In genomic region chrX:30995060-30995700, GRCh38 we compare ENCODE assay signal across 24 cellular contexts.
"Had no signal": no experiment of that assay in that cellular context is flagged by ENCODE, and none has a peak within 500 bp of the region (broad histone marks: within the 10 kb centered on the region; RNA-seq: fewer than 3 reads in every experiment).

No MANE protein-coding gene starts in this region.

- H3K4me1 Mint-ChIP-seq: IgD-negative memory B cell had no signal

- H3K9me3 ChIP-seq: SK-N-SH had no signal

- H3K36me3 Mint-ChIP-seq: IgD-negative memory B cell had no signal

- H3K27ac Mint-ChIP-seq: IgD-negative memory B cell had no signal

- H3K27ac ChIP-seq: KMS-11 had no signal

- H3K27me3 Mint-ChIP-seq: IgD-negative memory B cell had no signal

- H3K4me3 ChIP-seq: K562 had no signal

- DNase-seq: Kasumi-1, MV-4-11, NCI-H1048, NCI-H1105, NCI-H1417, NCI-H146, NCI-H1694 treated with DMSO at 0.1 percent for 48 hours, NCI-H1930, NCI-H2081, NCI-H2107, NCI-H2171, NCI-H226, NCI-H446, NCI-H510A, NCI-H524 treated with DMSO at 0.1 percent for 48 hours, NCI-H69, NCI-H774, Right ventricle myocardium superior, RPMI8226, SK-N-SH, SW 1271 had no signal

- H3K4me3 Mint-ChIP-seq: IgD-negative memory B cell had no signal

- ATAC-seq: K562 had no signal
